Comparison of ENCODE assay signal across 8 cellular contexts in the genomic region with DNA sequence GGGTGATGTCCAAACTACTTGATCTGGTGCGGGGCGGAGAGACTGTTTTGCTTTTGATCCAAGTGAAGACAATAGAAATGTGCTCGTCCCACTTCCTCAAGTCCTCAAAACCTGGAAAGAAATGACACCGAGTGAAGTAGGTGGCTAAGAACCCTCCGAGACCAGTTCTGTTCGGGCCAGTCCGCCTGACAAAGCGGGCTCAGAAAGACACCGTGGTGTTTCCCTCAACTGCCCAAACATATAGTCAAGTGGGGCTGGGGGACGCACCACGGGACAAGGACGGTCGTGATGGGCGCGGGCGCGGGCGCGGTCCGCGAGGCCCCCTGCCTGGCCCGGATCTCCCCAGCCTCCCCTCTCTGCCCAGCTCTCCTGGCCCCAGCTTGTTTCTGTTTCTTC. TPM values are rescaled to one million over a fixed set of nuclear protein-coding genes. Genes with fewer than 3 reads are reported as not detected.
A peak's percentile ranks its signal among the peaks of the same experiment; 100 is the strongest.
DNase-seq lines count a peak whose midpoint lies in the region; ATAC-seq and FAIRE-seq lines count a peak whose summit lies in the region.

No MANE protein-coding gene starts in this region.

- FAIRE-seq in urothelium cell line (lab: Jason Lieb, UNC), result no peak

- H3K4me3 ChIP-seq in HUES64 (ENCODE audit: low read length), result peak overlapping the region; percentile 95
- peak overlapping the region; percentile 95 for H3K4me3 ChIP-seq in adipocyte (ENCODE audit: low read length)

- peak overlapping the region; percentile 7; the same call in 1 of the 2 replicates for H3K27ac ChIP-seq in HUES64 (ENCODE audit: low read depth, low read length)

- H3K27me3 ChIP-seq in HUES64 (ENCODE audit: insufficient read depth, low read length) (no peaks in the 10 kb centered on the region), adipocyte (replicated peaks; ENCODE audit: control insufficient read depth, insufficient read depth, low read length) (no peaks in the 10 kb centered on the region)

- peak overlapping the region; percentile 67 to 99 (median 90) for H3K27ac Mint-ChIP-seq in immature natural killer cell

- no peaks in the 10 kb centered on the region for H3K36me3 Mint-ChIP-seq in immature natural killer cell

- H3K27me3 Mint-ChIP-seq in immature natural killer cell (ENCODE audit: low read depth in 3 of 3), result peaks cover 16 to 23% (median 17%) of the 10 kb centered on the region in 3 donors

- WGBS in HUES64, result under 1% methylated on average over 22 of the region's 22 CpGs

- DNase-seq in D341Med (ENCODE audit: low spot score) (peak; percentile 61), adipocyte (ENCODE audit: low read depth) (peak; percentile 55), immature natural killer cell (peak in 1 of 3 donors; percentile 37), urothelium cell line (ENCODE audit: low spot score) (no peak)
- peak; percentile 50 for DNase-seq in stimulated activated CD8-positive, alpha-beta memory T cell treated with anti-CD3 and anti-CD28 coated beads, Interleukin-4, amount 100 ng/mL, for 48 hours

- H3K4me1 Mint-ChIP-seq in immature natural killer cell, result peaks cover 24 to 33% of the 10 kb centered on the region in 2 donors

- H3K4me1 ChIP-seq in HUES64 (ENCODE audit: insufficient read depth, low read length) (peaks cover 36% of the 10 kb centered on the region), adipocyte (ENCODE audit: control insufficient read depth, insufficient read depth, low read length) (peaks cover 33% of the 10 kb centered on the region)

- H3K9me3 ChIP-seq in HUES64 (ENCODE audit: insufficient read depth, low read depth, low read length) (no peaks in the 10 kb centered on the region), adipocyte (ENCODE audit: control insufficient read depth, low read length) (no peaks in the 10 kb centered on the region)

- H3K36me3 ChIP-seq in HUES64 (ENCODE audit: insufficient read depth, low read length) (peaks cover 33% of the 10 kb centered on the region), adipocyte (ENCODE audit: control insufficient read depth, insufficient read depth, low read length, severe bottlenecking) (no peaks in the 10 kb centered on the region)

- peak overlapping the region; percentile 88 to 95 (median 90) for H3K4me3 Mint-ChIP-seq in immature natural killer cell

- no peaks in the 10 kb centered on the region for H3K9me3 Mint-ChIP-seq in immature natural killer cell

- peak overlapping the region; percentile 88 for H3K9ac ChIP-seq in HUES64 (ENCODE audit: low read depth, low read length)
- H3K9ac ChIP-seq in adipocyte (ENCODE audit: low read length), result peak overlapping the region; percentile 96

- no peak for ATAC-seq in GM21515 (IDR thresholded peaks at IDR 0.05; ENCODE audit: unreplicated experiment)
- no peak for ATAC-seq in GM18870 (IDR thresholded peaks at IDR 0.05; ENCODE audit: unreplicated experiment)

RNA-seq across cellular contexts. Expression of a gene that starts 1.6 kb away (rescaled TPM):
- polyA plus RNA-seq in HUES64 (2013, experiment 1 of 2), result 16.6 TPM
- polyA plus RNA-seq in HUES64 (2013, experiment 2 of 2), result 15.8 TPM
- polyA plus RNA-seq in immature natural killer cell, result 1 to 10 TPM in 1 of 3 donors, under 1 TPM in 2; 0.59 to 1.4 (median 0.92) TPM

RNA-seq across cellular contexts. Expression of a gene that starts 54.5 kb away (rescaled TPM):
- polyA plus RNA-seq in HUES64 (2013, experiment 1 of 2), result 966 TPM
- polyA plus RNA-seq in HUES64 (2013, experiment 2 of 2), result 1,149 TPM
- 100 to 1,000 TPM in 1 of 3 donors, 10 to 100 TPM in 2; 66.9 to 108 (median 90.2) TPM for polyA plus RNA-seq in immature natural killer cell
